15 cellular contexts compared by ENCODE assay signal in the genomic region with DNA sequence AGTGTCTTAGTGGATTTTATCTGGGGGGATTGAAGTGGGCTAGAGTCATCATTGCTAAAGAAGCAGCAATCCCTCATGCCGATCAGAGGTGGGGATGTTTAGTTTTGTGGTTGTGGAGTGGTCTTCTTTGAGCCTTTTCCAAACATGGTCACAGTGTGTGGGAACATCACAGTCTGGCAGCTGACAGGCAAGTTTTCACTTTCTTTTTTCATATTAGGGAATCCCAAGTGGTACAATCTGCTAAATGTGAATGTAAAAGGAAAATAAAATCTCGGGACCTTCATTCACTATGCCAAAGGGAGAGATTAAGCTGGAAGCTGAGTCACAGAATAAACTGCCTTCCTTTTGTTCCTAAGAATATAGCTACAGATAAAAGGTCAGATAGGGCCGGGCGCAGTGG. TPM values are rescaled to one million over a fixed set of nuclear protein-coding genes. Genes with fewer than 3 reads are reported as not detected.
DNase-seq lines count a peak whose midpoint lies in the region; ATAC-seq, FAIRE-seq and TF ChIP-seq lines count a peak whose summit lies in the region.
"Had no signal": no experiment of that assay in that cellular context is flagged by ENCODE, and none has a peak within 500 bp of the region (broad histone marks: within the 10 kb centered on the region; RNA-seq: fewer than 3 reads in every experiment).

No MANE protein-coding gene starts in this region.

- H4K20me1 ChIP-seq in astrocyte (ENCODE audit: insufficient read depth, low read length): no peaks in the 10 kb centered on the region

- H3K79me2 ChIP-seq in astrocyte (ENCODE audit: insufficient read depth, low read length): no peaks in the 10 kb centered on the region

- no peak overlapping the region for H3K4me3 ChIP-seq in astrocyte (ENCODE audit: insufficient read depth, low read depth, low read length)
- H3K4me3 ChIP-seq in right lobe of liver: no peak overlapping the region
- no peak overlapping the region for H3K4me3 ChIP-seq in thyroid gland (replicated peaks in 1 of 3)
- H3K4me3 ChIP-seq in CD8-positive, alpha-beta T cell (ENCODE audit: low read depth, low read length): no peak overlapping the region

- CTCF ChIA-PET in CD8-positive, alpha-beta T cell (lab: Charles Lee): interaction anchor here (0.7 to 10.5 kb wide), 15 partner anchors 13 to 769 kb away, joined by 3 to 396 read pairs (median 16); a partner anchor contains a TSS

- H3K27me3 ChIP-seq in astrocyte (ENCODE audit: insufficient read depth, low read length) (no peaks in the 10 kb centered on the region), right lobe of liver (no peaks in the 10 kb centered on the region), thyroid gland (no peaks in the 10 kb centered on the region)
- no peaks in the 10 kb centered on the region for H3K27me3 ChIP-seq in CD8-positive, alpha-beta T cell (ENCODE audit: insufficient read depth, low read length)

- H2AFZ ChIP-seq in astrocyte (ENCODE audit: low read depth, low read length): no peak overlapping the region

- TF ChIP-seq CTCF in astrocyte (IDR thresholded peaks at IDR 0.05; ENCODE audit: insufficient read depth, low read depth, low read length): no peak
- no peak for TF ChIP-seq CTCF in right lobe of liver (IDR thresholded peaks at IDR 0.05)
- no peak for TF ChIP-seq CTCF in thyroid gland (IDR thresholded peaks at IDR 0.05)
- no peak for TF ChIP-seq CTCF in CD8-positive, alpha-beta T cell (IDR thresholded peaks at IDR 0.05)
- no peak for TF ChIP-seq CTCF in endothelial cell (IDR thresholded peaks at IDR 0.05; ENCODE audit: unreplicated experiment)

- FAIRE-seq in astrocyte (lab: Jason Lieb, UNC): no peak

- H3K36me3 ChIP-seq in astrocyte (ENCODE audit: insufficient read depth, low read length) (no peaks in the 10 kb centered on the region), right lobe of liver (no peaks in the 10 kb centered on the region), thyroid gland (no peaks in the 10 kb centered on the region)
- H3K36me3 ChIP-seq in CD8-positive, alpha-beta T cell (ENCODE audit: insufficient read depth, low read length): no peaks in the 10 kb centered on the region

- H3K27me3 Mint-ChIP-seq in astrocyte (ENCODE audit: low read depth, unreplicated experiment) (no peaks in the 10 kb centered on the region), endothelial cell (ENCODE audit: unreplicated experiment) (peaks cover 5% of the 10 kb centered on the region)
- no peaks in the 10 kb centered on the region for H3K27me3 Mint-ChIP-seq in CD8-positive, alpha-beta T cell (ENCODE audit: low read depth)

- H3K4me2 ChIP-seq in astrocyte (ENCODE audit: low read length): no peak overlapping the region

- H3K9me3 ChIP-seq in astrocyte (ENCODE audit: insufficient read depth, low read depth, low read length) (no peaks in the 10 kb centered on the region), right lobe of liver (no peaks in the 10 kb centered on the region), thyroid gland (no peaks in the 10 kb centered on the region)
- no peaks in the 10 kb centered on the region for H3K9me3 ChIP-seq in CD8-positive, alpha-beta T cell (ENCODE audit: low read length)

- no peaks in the 10 kb centered on the region for H3K9me3 Mint-ChIP-seq in activated naive CD4-positive, alpha-beta T cell treated with anti-CD3 and anti-CD28 coated beads, Interleukin-2, amount 50 U/mL, for 72 hours
- H3K9me3 Mint-ChIP-seq in astrocyte (ENCODE audit: unreplicated experiment): peaks cover 4% of the 10 kb centered on the region
- H3K9me3 Mint-ChIP-seq in CD8-positive, alpha-beta T cell: no peaks in the 10 kb centered on the region
- no peaks in the 10 kb centered on the region for H3K9me3 Mint-ChIP-seq in endothelial cell (ENCODE audit: unreplicated experiment)

- H3K27ac Mint-ChIP-seq in activated naive CD4-positive, alpha-beta T cell treated with anti-CD3 and anti-CD28 coated beads, Interleukin-2, amount 50 U/mL, for 72 hours: peak overlapping the region; percentile 38 to 75
- peak overlapping the region; percentile 51 for H3K27ac Mint-ChIP-seq in astrocyte (ENCODE audit: unreplicated experiment)
- H3K27ac Mint-ChIP-seq in CD8-positive, alpha-beta T cell: no peak overlapping the region
- H3K27ac Mint-ChIP-seq in endothelial cell (ENCODE audit: unreplicated experiment): no peak overlapping the region

- 32% methylated on average over 4 of the region's 4 CpGs for WGBS in right lobe of liver (ENCODE audit: insufficient coverage, low coverage, low lambda C conversion rate, missing lambda C conversion rate)
- WGBS in thyroid gland, 2 donors: 46 to 66% methylated on average over 4 of the region's 4 CpGs

- no peak overlapping the region for H3K4me3 Mint-ChIP-seq in astrocyte (ENCODE audit: unreplicated experiment)
- H3K4me3 Mint-ChIP-seq in CD8-positive, alpha-beta T cell: no peak overlapping the region
- H3K4me3 Mint-ChIP-seq in endothelial cell (ENCODE audit: unreplicated experiment): no peak overlapping the region

- ATAC-seq in activated naive CD4-positive, alpha-beta T cell treated with anti-CD3 and anti-CD28 coated beads, Interleukin-2, amount 50 U/mL, for 72 hours: no peak
- ATAC-seq in right lobe of liver (peak in 1 of 4 donors; percentile 7), HG02763 (IDR thresholded peaks at IDR 0.05; ENCODE audit: unreplicated experiment) (no peak)
- ATAC-seq in CD8-positive, alpha-beta T cell: no peak
- ATAC-seq: stimulated activated naive CD8-positive, alpha-beta T cell treated with anti-CD3 and anti-CD28 coated beads, Interleukin-15, Interleukin-2, amounts not matched to agents 100 U/mL and 50 U/mL, for 24 hours had no signal

- intact Hi-C loops in right lobe of liver (cut with DNase I): no loop called here
- intact Hi-C loops in thyroid gland (cut with DNase I): loop anchor here (2.0 to 5.0 kb wide), 3 partner anchors 87 to 163 kb away; no protein-coding TSS in a partner anchor
- intact Hi-C loops in CD8-positive, alpha-beta T cell (cut with DNase I, micrococcal nuclease): loop anchor here in 1 of 2 experiments (5.0 kb wide), 2 partner anchors 87 to 793 kb away; a partner anchor contains a TSS

- no peaks in the 10 kb centered on the region for H3K4me1 ChIP-seq in astrocyte (ENCODE audit: insufficient read depth, low read length)
- H3K4me1 ChIP-seq in right lobe of liver: peaks cover 0 to 60% (median 18%) of the 10 kb centered on the region in 4 donors
- peaks cover 9 to 28% of the 10 kb centered on the region in 2 donors for H3K4me1 ChIP-seq in thyroid gland
- peaks cover 24% of the 10 kb centered on the region for H3K4me1 ChIP-seq in CD8-positive, alpha-beta T cell (ENCODE audit: insufficient read depth, low read length)

- no peak overlapping the region for H3K9ac ChIP-seq in astrocyte (ENCODE audit: low read length)

- DNase-seq in activated naive CD4-positive, alpha-beta T cell treated with anti-CD3 and anti-CD28 coated beads, Interleukin-2, amount 50 U/mL, for 72 hours (ENCODE audit: low spot score in 2 of 2): no peak
- DNase-seq in activated naive CD4-positive, alpha-beta T cell treated with Interleukin-2 at 50 U/mL for 16 hours: no peak
- DNase-seq in astrocyte (ENCODE audit: low read depth) (no peak), right lobe of liver (no peak), thyroid gland (no peak), endothelial cell (ENCODE audit: low spot score) (no peak)
- no peak for DNase-seq in CD8-positive, alpha-beta T cell
- DNase-seq: HCEC 1CT; hippocampal formation; KG1; NCI-H1436 treated with DMSO at 0.1 percent for 48 hours; NCI-H510A; stimulated activated naive CD8-positive, alpha-beta T cell treated with anti-CD3 and anti-CD28 coated beads, Interleukin-15, Interleukin-2, amounts not matched to agents 100 U/mL and 50 U/mL, for 24 hours had no signal

- no peaks in the 10 kb centered on the region for H3K36me3 Mint-ChIP-seq in activated naive CD4-positive, alpha-beta T cell treated with anti-CD3 and anti-CD28 coated beads, Interleukin-2, amount 50 U/mL, for 72 hours
- H3K36me3 Mint-ChIP-seq in astrocyte (ENCODE audit: low read depth, unreplicated experiment) (no peaks in the 10 kb centered on the region), endothelial cell (ENCODE audit: low read depth, unreplicated experiment) (no peaks in the 10 kb centered on the region)
- no peaks in the 10 kb centered on the region for H3K36me3 Mint-ChIP-seq in CD8-positive, alpha-beta T cell

- TF ChIP-seq POLR2A in right lobe of liver (IDR thresholded peaks at IDR 0.05): no peak
- TF ChIP-seq POLR2A in thyroid gland (IDR thresholded peaks at IDR 0.05): no peak

- H3K27ac ChIP-seq in astrocyte (ENCODE audit: low read depth, low read length) (no peak overlapping the region), right lobe of liver (peak overlapping the region; percentile 31 to 83 (median 76)), thyroid gland (peak overlapping the region in 2 of 3 donors; percentile 4 to 6)
- H3K27ac ChIP-seq in CD8-positive, alpha-beta T cell (ENCODE audit: low read depth, low read length): no peak overlapping the region

- H3K4me1 Mint-ChIP-seq in astrocyte (ENCODE audit: low read depth, unreplicated experiment) (peaks cover 10% of the 10 kb centered on the region), endothelial cell (ENCODE audit: unreplicated experiment) (peaks cover 15% of the 10 kb centered on the region)
- peaks cover 29% of the 10 kb centered on the region for H3K4me1 Mint-ChIP-seq in CD8-positive, alpha-beta T cell (ENCODE audit: low read depth)

- POLR2A ChIA-PET in CD8-positive, alpha-beta T cell (lab: Charles Lee): no interaction called here

RNA-seq across cellular contexts. Expression of a gene that starts 10.4 kb away (rescaled TPM):
- under 1 TPM; 0.23 to 0.25 TPM for total RNA-seq in activated naive CD4-positive, alpha-beta T cell treated with anti-CD3 and anti-CD28 coated beads, Interleukin-2, amount 50 U/mL, for 72 hours
- total RNA-seq in astrocyte: 0.17 and 0.32 TPM in 2 replicates
- total RNA-seq in right lobe of liver: 1 to 10 TPM in 1 of 6 experiments, under 1 TPM in 4, not detected in 1; 0.25 to 1.8 (median 0.72) TPM
- total RNA-seq in thyroid gland: 1 to 10 TPM in 2 of 4 donors, under 1 TPM in 1, not detected in 1; 0.27 to 1.9 (median 1.1) TPM
- under 1 TPM; 0.42 to 0.49 TPM for total RNA-seq in CD8-positive, alpha-beta T cell
- total RNA-seq in endothelial cell (ENCODE audit: unreplicated experiment): 4.2 TPM

RNA-seq across cellular contexts. Expression of a gene that starts 39.3 kb away (rescaled TPM):
- total RNA-seq in activated naive CD4-positive, alpha-beta T cell treated with anti-CD3 and anti-CD28 coated beads, Interleukin-2, amount 50 U/mL, for 72 hours: under 1 TPM; 0.36 to 0.53 TPM
- total RNA-seq in astrocyte (not detected in 2 replicates), right lobe of liver (not detected), thyroid gland (not detected), endothelial cell (ENCODE audit: unreplicated experiment) (not detected)
- total RNA-seq in CD8-positive, alpha-beta T cell: under 1 TPM in 1 of 2 experiments, not detected in 1; 0.61 TPM
- total RNA-seq: chondrocyte had no signal

Comparison
In these comparisons a context has a peak if more than half of its experiments do, and no peak if none do; other contexts are left out.
1. H3K27ac Mint-ChIP-seq: peak in activated naive CD4-positive, alpha-beta T cell treated with anti-CD3 and anti-CD28 coated beads, Interleukin-2, amount 50 U/mL, for 72 hours (2 of 2) and astrocyte (single experiment); none in CD8-positive, alpha-beta T cell (single experiment) and endothelial cell (single experiment).
2. H3K27ac ChIP-seq: peak in right lobe of liver (3 of 3) and thyroid gland (2 of 3); none in astrocyte (single experiment) and CD8-positive, alpha-beta T cell (single experiment).